Comparison of ENCODE assay signal across 22 cellular contexts in genomic region chr14:94570002-94570400, GRCh38. TPM values are rescaled to one million over a fixed set of nuclear protein-coding genes. Genes with fewer than 3 reads are reported as not detected.
"Had no signal": no experiment of that assay in that cellular context is flagged by ENCODE, and none has a peak within 500 bp of the region (broad histone marks: within the 10 kb centered on the region; RNA-seq: fewer than 3 reads in every experiment).

No MANE protein-coding gene starts in this region.

- H3K36me3 ChIP-seq: MG63, SJSA1 had no signal

- H3K4me3 ChIP-seq: MG63, SJSA1, SK-N-MC had no signal

- H3K27me3 ChIP-seq: MG63, SJSA1 had no signal

- H3K9me3 ChIP-seq: MG63, SJSA1 had no signal

- H3K27ac ChIP-seq: SJSA1, SK-N-MC had no signal

- H3K4me1 ChIP-seq: SJSA1 had no signal

- DNase-seq: IMR-90, Karpas-422, KG1, MG63, NCI-H1092, NCI-H1105 treated with DMSO at 0.1 percent for 48 hours, NCI-H1417 treated with DMSO at 0.1 percent for 48 hours, NCI-H146, NCI-H1694 treated with DMSO at 0.1 percent for 48 hours, NCI-H1930, NCI-H2081, NCI-H2107, NCI-H2227 treated with DMSO at 0.1 percent for 48 hours, NCI-H524, NCI-H69, NCI-H774, Right ventricle myocardium superior, RPMI8226, SIG-M5 had no signal

RNA-seq across cellular contexts. Expression of gene SERPINA4, which starts 8.8 kb away (rescaled TPM):
- total RNA-seq: IMR-90, NCI-H460, Right ventricle myocardium superior, SJSA1 had no signal

RNA-seq across cellular contexts. Expression of gene SERPINA5, which starts 11.2 kb away (rescaled TPM):
- total RNA-seq: IMR-90 had no signal

RNA-seq across cellular contexts. Expression of gene SERPINA3, which starts 42.2 kb away (rescaled TPM):
- total RNA-seq: NCI-H460 had no signal
